ENCODE assay signal across 15 cellular contexts in the genomic region with DNA sequence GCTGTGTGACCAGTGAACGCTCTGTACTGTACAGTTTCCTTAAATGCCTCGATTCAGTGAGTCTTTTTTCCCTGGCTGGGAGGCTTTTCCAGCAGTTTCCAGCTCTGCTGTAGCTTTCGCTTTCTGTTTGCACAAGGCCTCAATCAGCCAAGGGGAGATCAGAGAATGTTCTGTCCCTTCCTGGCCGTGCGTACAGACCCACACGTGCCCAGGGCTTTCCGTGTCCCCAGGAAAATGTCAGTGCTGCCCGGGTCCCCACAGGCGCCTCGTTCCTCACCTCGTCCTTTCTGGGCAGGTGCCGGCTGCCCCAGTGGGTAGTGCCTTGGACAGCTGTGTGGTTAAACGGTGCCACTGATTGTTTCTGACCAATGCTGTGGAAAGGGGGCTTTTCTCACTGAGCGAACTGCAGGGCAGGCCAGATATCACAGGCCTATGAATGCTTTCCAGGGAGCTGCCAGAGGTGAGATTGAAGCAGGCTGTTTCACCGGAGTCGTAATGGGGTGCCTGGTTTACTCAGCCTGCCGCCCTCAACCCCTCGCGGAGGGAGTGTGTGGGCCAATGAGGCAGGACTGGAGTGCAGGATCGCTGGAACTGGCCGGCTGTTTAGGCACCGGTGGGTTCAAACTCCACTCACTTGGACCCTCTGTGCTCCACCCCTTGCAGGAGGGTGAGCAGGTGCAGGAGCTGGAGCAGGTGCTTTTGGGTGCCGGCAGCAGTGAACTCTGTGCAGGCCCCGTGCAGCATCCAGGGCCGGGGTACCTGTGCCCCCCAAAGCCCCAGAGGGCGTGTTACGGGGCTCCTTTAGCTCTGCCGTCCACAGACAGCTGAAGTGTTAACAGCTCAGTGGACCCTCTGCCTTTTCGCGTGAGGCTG. TPM values are rescaled to one million over a fixed set of nuclear protein-coding genes. Genes with fewer than 3 reads are reported as not detected.
DNase-seq lines count a peak whose midpoint lies in the region; ATAC-seq, FAIRE-seq and TF ChIP-seq lines count a peak whose summit lies in the region.
"Had no signal": no experiment of that assay in that cellular context is flagged by ENCODE, and none has a peak within 500 bp of the region (broad histone marks: within the 10 kb centered on the region; RNA-seq: fewer than 3 reads in every experiment).

No MANE protein-coding gene starts in this region.

- ATAC-seq in A549 (peak; percentile 6 to 9; a peak in 3 of 6 replicates), HG02798 (IDR thresholded peaks at IDR 0.05; ENCODE audit: poor library complexity, unreplicated experiment) (no peak), GM21381 (IDR thresholded peaks at IDR 0.05; ENCODE audit: unreplicated experiment) (no peak)
- ATAC-seq: GM23338 had no signal

- TF ChIP-seq RAD21 in A549 (conservative IDR thresholded peaks at IDR 0.05 in 1 of 2, IDR thresholded peaks at IDR 0.05 in 1 of 2): no peak

- H3K36me3 ChIP-seq in muscle layer of duodenum (ENCODE audit: control insufficient read depth in 1 of 2, insufficient read depth in 2 of 2, low read length in 2 of 2) (peaks cover 0 to 20% of the 10 kb centered on the region in 2 donors), MG63 (peaks cover 3% of the 10 kb centered on the region; the same call in 1 of the 2 replicates)

- POLR2A ChIA-PET in A549 (lab: Yijun Ruan, JAX): no interaction called here

- H3K4me1 ChIP-seq in A549 (peaks cover 5% of the 10 kb centered on the region; the same call in 2 of the 3 replicates), muscle layer of duodenum (ENCODE audit: control insufficient read depth in 1 of 2, insufficient read depth in 2 of 2, low read length in 2 of 2) (peaks cover 0 to 8% of the 10 kb centered on the region in 2 donors)

- no peak for TF ChIP-seq POLR2A in A549 (IDR thresholded peaks at IDR 0.05; ENCODE audit: low read length)

- H3K27me3 ChIP-seq in muscle layer of duodenum (ENCODE audit: low read depth, low read length) (peaks cover 7% of the 10 kb centered on the region), MG63 (no peaks in the 10 kb centered on the region)

- no peak overlapping the region; a peak in 1 of 6 replicates for H3K27ac ChIP-seq in A549
- H3K27ac ChIP-seq in muscle layer of duodenum (ENCODE audit: low read length): peak overlapping the region; percentile 73
- H3K27ac ChIP-seq: epithelial cell of prostate had no signal

- 90% methylated on average over 30 of the region's 30 CpGs for WGBS in A549 (ENCODE audit: missing lambda C conversion rate)

- H3K9me3 ChIP-seq in A549: no peaks in the 10 kb centered on the region
- peaks cover 0 to 3% of the 10 kb centered on the region in 2 donors for H3K9me3 ChIP-seq in muscle layer of duodenum (ENCODE audit: control insufficient read depth in 1 of 2, low read length in 2 of 2)
- H3K9me3 ChIP-seq in MG63: no peaks in the 10 kb centered on the region
- H3K9me3 ChIP-seq: Caco-2 had no signal

- no peak for TF ChIP-seq CTCF in A549 (IDR thresholded peaks at IDR 0.05)

- H3K4me2 ChIP-seq in A549: no peak overlapping the region
- H3K4me2 ChIP-seq: GM23338 had no signal

- CTCF ChIA-PET in A549 (lab: Yijun Ruan, JAX): interaction anchor here (0.6 to 4.4 kb wide), 3 partner anchors 9 to 27 kb away, joined by 3 to 17 read pairs (median 6); no protein-coding TSS in a partner anchor

- no peak for TF ChIP-seq EP300 in A549 (IDR thresholded peaks at IDR 0.05)

- DNase-seq in A549 (ENCODE audit: low read depth in 1 of 2, low spot score in 1 of 2): no peak
- DNase-seq in DMS53 treated with DMSO at 0.1 percent for 48 hours (lab: John Stamatoyannopoulos, UW; ENCODE audit: unreplicated experiment): peak; percentile 4
- peak; percentile 32 for DNase-seq in dermis blood vessel endothelial cell
- no peak for DNase-seq in T-helper 9 cell
- no peak for DNase-seq in MG63
- DNase-seq: activated CD8-positive, alpha-beta memory T cell treated with anti-CD3 and anti-CD28 coated beads, Interleukin-2, amount 50 U/mL, for 4 hours; Caco-2; naive B cell; NCI-H2107; T1000 had no signal

- no peak for FAIRE-seq in A549 (lab: Jason Lieb, UNC)

- H3K4me3 ChIP-seq in A549 (no peak overlapping the region), muscle layer of duodenum (ENCODE audit: low read depth in 1 of 2, low read length in 2 of 2) (peak overlapping the region in 1 of 2 donors; percentile 4), MG63 (no peak overlapping the region)
- H3K4me3 ChIP-seq: GM23338 had no signal

TF ChIP-seq in A549, 52 proteins besides CTCF, POLR2A, EP300 and RAD21:
- no peak for TF ChIP-seq TP53 (CRISPR knock-in tag; IDR thresholded peaks at IDR 0.05)
- no peak for TF ChIP-seq JUNB (IDR thresholded peaks at IDR 0.05)
- no peak for TF ChIP-seq GATA3 (IDR thresholded peaks at IDR 0.05; ENCODE audit: borderline replicate concordance)
- TF ChIP-seq EHF (CRISPR knock-in tag; IDR thresholded peaks at IDR 0.05): no peak
- no peak for TF ChIP-seq SMC3 (IDR thresholded peaks at IDR 0.05)
- no peak for TF ChIP-seq HES2 (IDR thresholded peaks at IDR 0.05)
- no peak for TF ChIP-seq HOXB5 (CRISPR knock-in tag; IDR thresholded peaks at IDR 0.05)
- no peak for TF ChIP-seq ZFP36 (IDR thresholded peaks at IDR 0.05; ENCODE audit: borderline replicate concordance, partially characterized antibody)
- TF ChIP-seq PBX3 (IDR thresholded peaks at IDR 0.05): no peak
- no peak for TF ChIP-seq NFE2L2 (conservative IDR thresholded peaks at IDR 0.05; ENCODE audit: low read length)
- TF ChIP-seq CBX8 (IDR thresholded peaks at IDR 0.05): no peak
- TF ChIP-seq RFX5 (IDR thresholded peaks at IDR 0.05): no peak
- TF ChIP-seq, protein P1, sequence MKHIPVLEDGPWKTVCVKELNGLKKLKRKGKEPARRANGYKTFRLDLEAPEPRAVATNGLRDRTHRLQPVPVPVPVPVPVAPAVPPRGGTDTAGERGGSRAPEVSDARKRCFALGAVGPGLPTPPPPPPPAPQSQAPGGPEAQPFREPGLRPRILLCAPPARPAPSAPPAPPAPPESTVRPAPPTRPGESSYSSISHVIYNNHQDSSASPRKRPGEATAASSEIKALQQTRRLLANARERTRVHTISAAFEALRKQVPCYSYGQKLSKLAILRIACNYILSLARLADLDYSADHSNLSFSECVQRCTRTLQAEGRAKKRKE (CRISPR knock-in tag; IDR thresholded peaks at IDR 0.05; ENCODE audit: low read depth): no peak

RNA-seq across cellular contexts. Expression of gene ZNF778, which starts 44.4 kb away (rescaled TPM):
- polyA plus RNA-seq in A549 (2011; rRNA removed) (9.5 and 10.5 TPM in 2 replicates), A549 (2017; fragmentation: RNase III; extraction: RNeasy Plus Mini Kit Qiagen cat#74134 plus additional on column Dnase treatment) (5.8 to 7.0 TPM (median 7.0 TPM) in 3 replicates)
- 3.9 and 4.5 TPM in 2 replicates for polyA plus RNA-seq in A549 (2012; cell fraction: cytosol; rRNA removed)
- polyA plus RNA-seq in A549 (2012; cell fraction: nucleus; rRNA removed): 2.6 and 3.2 TPM in 2 replicates
- polyA minus RNA-seq in A549 (2011; rRNA and poly(A)+ RNA removed): 11.7 and 12.7 TPM in 2 replicates
- 21.5 and 59.9 TPM in 2 replicates for total RNA-seq in dermis blood vessel endothelial cell
- 1.8 and 5.1 TPM in 2 replicates for total RNA-seq in MG63 (2014; rRNA removed; shearing (Covaris generic); ENCODE audit: low replicate concordance)

Comparison
In these comparisons a context has a peak if more than half of its experiments do, and no peak if none do; other contexts are left out.
1. ATAC-seq: peak in A549 (2 of 2); none in HG02798 (single experiment) and GM21381 (single experiment).
2. DNase-seq: peak in DMS53 treated with DMSO at 0.1 percent for 48 hours (single experiment) and dermis blood vessel endothelial cell (single experiment); none in A549 (0 of 2), T-helper 9 cell (single experiment) and MG63 (single experiment).